In genomic region chr13:66922444-66922843, GRCh38 we compare ENCODE assay signal across 25 cellular contexts.
"Had no signal": no experiment of that assay in that cellular context is flagged by ENCODE, and none has a peak within 500 bp of the region (broad histone marks: within the 10 kb centered on the region; RNA-seq: fewer than 3 reads in every experiment).

No MANE protein-coding gene starts in this region.

- H3K4me3 ChIP-seq: hepatocyte, left ventricle myocardium inferior, lower lobe of right lung, pancreas, prostate gland, right lobe of liver, suprapubic skin, thyroid gland had no signal

- H3K27ac Mint-ChIP-seq: dendritic cell treated with granulocyte-macrophage colony-stimulating factor and Interleukin-4, amounts not matched to agents 40 ng/mL and 50 ng/mL, for 4 days; endodermal cell; nephron; stimulated activated effector memory CD8-positive, alpha-beta T cell treated with anti-CD3 and anti-CD28 coated beads, Interleukin-12 subunit alpha, Interleukin-12 subunit beta, amount 100 ng/mL, for 72 hours; type B pancreatic cell had no signal

- H3K4me1 Mint-ChIP-seq: nephron; stimulated activated effector memory CD8-positive, alpha-beta T cell treated with anti-CD3 and anti-CD28 coated beads, Interleukin-12 subunit alpha, Interleukin-12 subunit beta, amount 100 ng/mL, for 72 hours had no signal

- H3K27ac ChIP-seq: foreskin keratinocyte, hepatocyte, left ventricle myocardium inferior, lower lobe of right lung, pancreas, prostate gland, right lobe of liver, suprapubic skin, thyroid gland had no signal

- FAIRE-seq: endothelial cell of umbilical vein, urothelium cell line had no signal

- H3K36me3 ChIP-seq: left ventricle myocardium inferior, lower lobe of right lung, pancreas, prostate gland, right lobe of liver, suprapubic skin, thyroid gland had no signal

- H3K4me3 Mint-ChIP-seq: dendritic cell treated with granulocyte-macrophage colony-stimulating factor and Interleukin-4, amounts not matched to agents 40 ng/mL and 50 ng/mL, for 4 days; endodermal cell; nephron; stimulated activated effector memory CD8-positive, alpha-beta T cell treated with anti-CD3 and anti-CD28 coated beads, Interleukin-12 subunit alpha, Interleukin-12 subunit beta, amount 100 ng/mL, for 72 hours; type B pancreatic cell had no signal

- H3K9me3 ChIP-seq: lower lobe of right lung, pancreas, prostate gland, right lobe of liver, suprapubic skin, thyroid gland had no signal

- H3K4me1 ChIP-seq: left ventricle myocardium inferior, lower lobe of right lung, pancreas, prostate gland, right lobe of liver, suprapubic skin had no signal

- H3K9me3 Mint-ChIP-seq: endodermal cell had no signal

- DNase-seq: endodermal cell; erythroblast; foreskin keratinocyte; head of caudate nucleus; left ventricle myocardium inferior; lower lobe of right lung; mesenchymal stem cell; midbrain; occipital lobe; pancreas; retina; right lobe of liver; stimulated activated CD4-positive, alpha-beta T cell treated with anti-CD3 and anti-CD28 coated beads, Interleukin-4, amount 100 ng/mL, for 1 hour; stimulated activated CD8-positive, alpha-beta memory T cell treated with anti-CD3 and anti-CD28 coated beads, Interleukin-4, amount 100 ng/mL, for 48 hours; stimulated activated naive CD8-positive, alpha-beta T cell treated with anti-CD3 and anti-CD28 coated beads, Interleukin-15, Interleukin-2, amounts not matched to agents 100 U/mL and 50 U/mL, for 24 hours; thyroid gland had no signal

- H3K36me3 Mint-ChIP-seq: stimulated activated effector memory CD8-positive, alpha-beta T cell treated with anti-CD3 and anti-CD28 coated beads, Interleukin-12 subunit alpha, Interleukin-12 subunit beta, amount 100 ng/mL, for 72 hours; type B pancreatic cell had no signal

- ATAC-seq: foreskin keratinocyte; lower lobe of right lung; pancreas; right lobe of liver; stimulated activated effector memory CD8-positive, alpha-beta T cell treated with anti-CD3 and anti-CD28 coated beads, Interleukin-12 subunit alpha, Interleukin-12 subunit beta, amount 100 ng/mL, for 72 hours; stimulated activated naive CD8-positive, alpha-beta T cell treated with anti-CD3 and anti-CD28 coated beads, Interleukin-15, Interleukin-2, amounts not matched to agents 100 U/mL and 50 U/mL, for 24 hours had no signal

- H3K27me3 Mint-ChIP-seq: dendritic cell treated with granulocyte-macrophage colony-stimulating factor and Interleukin-4, amounts not matched to agents 40 ng/mL and 50 ng/mL, for 4 days; type B pancreatic cell had no signal
